ENCODE assay signal across 11 cellular contexts in genomic region chr16:2178321-2179106, GRCh38. TPM values are rescaled to one million over a fixed set of nuclear protein-coding genes. Genes with fewer than 3 reads are reported as not detected.
DNase-seq lines count a peak whose midpoint lies in the region; ATAC-seq and TF ChIP-seq lines count a peak whose summit lies in the region.
"Had no signal": no experiment of that assay in that cellular context is flagged by ENCODE, and none has a peak within 500 bp of the region (broad histone marks: within the 10 kb centered on the region; RNA-seq: fewer than 3 reads in every experiment).

No MANE protein-coding gene starts in this region.

- no peak overlapping the region for H3K56ac ChIP-seq in IMR-90 (ENCODE audit: extremely low read depth, insufficient read depth, low read length)

- no peak overlapping the region for H3K4me3 ChIP-seq in IMR-90 (ENCODE audit: insufficient read depth, low read depth, low read length)
- no peak overlapping the region for H3K4me3 ChIP-seq in osteoblast (ENCODE audit: insufficient read depth, low read length)
- H3K4me3 ChIP-seq: BLaER1 treated with 17β-estradiol and CSF1 and Interleukin-3, amounts not matched to agents 10 nM and 100 nM had no signal

- no peak for TF ChIP-seq POLR2A in IMR-90 (IDR thresholded peaks at IDR 0.05; ENCODE audit: low read depth, low read length)

- BruUV-seq in IMR-90 (replicated peaks; lab: Mats Ljungman, UMichigan): no TSS peak

- H3K18ac ChIP-seq in IMR-90 (ENCODE audit: low read depth, low read length): no peak overlapping the region

- H3K36me3 Mint-ChIP-seq in activated naive CD4-positive, alpha-beta T cell treated with anti-CD3 and anti-CD28 coated beads, Interleukin-2, amount 10 ng/mL, durations not matched to agents 7 days and 5 days: peaks cover 13% of the 10 kb centered on the region

- peak overlapping the region; percentile 73 for H3K27ac ChIP-seq in 22Rv1
- no peak overlapping the region for H3K27ac ChIP-seq in IMR-90 (ENCODE audit: insufficient read depth, low read length)
- no peak overlapping the region for H3K27ac ChIP-seq in osteoblast (ENCODE audit: low read depth, low read length)
- H3K27ac ChIP-seq: BLaER1 treated with 17β-estradiol and CSF1 and Interleukin-3, amounts not matched to agents 10 nM and 100 nM; parathyroid adenoma had no signal

- H2BK120ac ChIP-seq in IMR-90 (ENCODE audit: low read depth, low read length): no peak overlapping the region

- no peak overlapping the region for H3K4me2 ChIP-seq in IMR-90 (ENCODE audit: low read depth, low read length)
- no peak overlapping the region for H3K4me2 ChIP-seq in osteoblast (ENCODE audit: insufficient read depth, low read length)
- H3K4me2 ChIP-seq: BLaER1 treated with 17β-estradiol and CSF1 and Interleukin-3, amounts not matched to agents 10 nM and 100 nM had no signal

- TF ChIP-seq CTCF in 22Rv1 (IDR thresholded peaks at IDR 0.05) (0 out of 2 replicates have a peak, but pooled peaks have one; percentile 9), IMR-90 (conservative IDR thresholded peaks at IDR 0.05; ENCODE audit: low read depth, low read length) (no peak), osteoblast (IDR thresholded peaks at IDR 0.05; ENCODE audit: extremely low read depth, low read depth, low read length) (no peak)

- intact Hi-C loops in IMR-90 (cut with micrococcal nuclease): no loop called here

- POLR2A ChIA-PET in IMR-90 (lab: Charles Lee; ENCODE audit: unreplicated experiment): no interaction called here

- H4K20me1 ChIP-seq in IMR-90 (ENCODE audit: insufficient read depth, low read length): peaks cover 7% of the 10 kb centered on the region; the same call in 1 of the 2 replicates
- peaks cover 8% of the 10 kb centered on the region for H4K20me1 ChIP-seq in osteoblast (ENCODE audit: insufficient read depth, low read length)

- no peak overlapping the region for H2BK20ac ChIP-seq in IMR-90 (ENCODE audit: low read depth, low read length)

- H3K79me1 ChIP-seq in IMR-90 (ENCODE audit: low read depth in 1 of 2, low read length in 2 of 2): no peaks in the 10 kb centered on the region

- no peak overlapping the region for H3K14ac ChIP-seq in IMR-90 (replicated peaks; ENCODE audit: low read depth, low read length)

- H4K5ac ChIP-seq in IMR-90 (ENCODE audit: low read depth, low read length): no peak overlapping the region

- DNase-seq in IMR-90 (no peak), islet precursor cell (peak; percentile 66), COLO829 (ENCODE audit: low spot score) (no peak), osteoblast (ENCODE audit: insufficient read length, low spot score, missing footprints) (no peak), mesenteric fat pad (ENCODE audit: low spot score) (no peak), NOMO-1 (lab: John Stamatoyannopoulos, UW; ENCODE audit: unreplicated experiment in 2 of 2) (no peak)
- DNase-seq in activated naive CD4-positive, alpha-beta T cell treated with anti-CD3 and anti-CD28 coated beads, Interleukin-2, amount 10 ng/mL, durations not matched to agents 7 days and 5 days: peak; percentile 44

- no peak overlapping the region for H3K4ac ChIP-seq in IMR-90 (ENCODE audit: low read depth, low read length)

- H2AFZ ChIP-seq in IMR-90 (replicated peaks; ENCODE audit: low read length, poor library complexity) (no peak overlapping the region), osteoblast (ENCODE audit: low read length) (no peak overlapping the region)
- H2AFZ ChIP-seq: parathyroid adenoma had no signal

- no peak for TF ChIP-seq RAD21 in IMR-90 (IDR thresholded peaks at IDR 0.05; ENCODE audit: low read length)

- no peaks in the 10 kb centered on the region for H3K9me1 ChIP-seq in IMR-90 (ENCODE audit: insufficient read depth, low read length)

- no peak overlapping the region for H2BK5ac ChIP-seq in IMR-90 (ENCODE audit: low read depth, low read length, poor library complexity, severe bottlenecking)

- CTCF ChIA-PET in IMR-90 (lab: Yijun Ruan, JAX): no interaction called here
- CTCF ChIA-PET in activated naive CD4-positive, alpha-beta T cell treated with anti-CD3 and anti-CD28 coated beads, Interleukin-2, amount 10 ng/mL, durations not matched to agents 7 days and 5 days (lab: Charles Lee): no interaction called here

- no peaks in the 10 kb centered on the region for H3K27me3 ChIP-seq in IMR-90 (ENCODE audit: control insufficient read depth, insufficient read depth, low read length)
- H3K27me3 ChIP-seq in osteoblast (ENCODE audit: insufficient read depth, low read length): no peaks in the 10 kb centered on the region
- H3K27me3 ChIP-seq: BLaER1 treated with 17β-estradiol and CSF1 and Interleukin-3, amounts not matched to agents 10 nM and 100 nM had no signal

- H3K36me3 ChIP-seq in IMR-90 (ENCODE audit: control insufficient read depth, insufficient read depth, low read length) (peaks cover 40% of the 10 kb centered on the region), osteoblast (ENCODE audit: insufficient read depth, low read length) (peaks cover 37% of the 10 kb centered on the region)

- no peaks in the 10 kb centered on the region for H3K9me3 ChIP-seq in IMR-90 (ENCODE audit: control insufficient read depth, insufficient read depth, low read length)
- no peaks in the 10 kb centered on the region for H3K9me3 ChIP-seq in osteoblast (ENCODE audit: low read depth, low read length)

- H2AK9ac ChIP-seq in IMR-90 (replicated peaks; ENCODE audit: low read depth, low read length, poor library complexity): peak overlapping the region; percentile 28

- WGBS in IMR-90 (ENCODE audit: extremely low coverage in 2 of 2, insufficient read length in 1 of 2), 2 experiments: 60% methylated on average over 47 of the region's 106 CpGs; no CpG with 5 or more reads in 1 of the 2 experiments

- peak; percentile 74 for ATAC-seq in IMR-90 (ENCODE audit: low read depth)

- no peak overlapping the region for H3K9ac ChIP-seq in IMR-90 (ENCODE audit: low read depth, low read length)
- H3K9ac ChIP-seq: BLaER1 treated with 17β-estradiol and CSF1 and Interleukin-3, amounts not matched to agents 10 nM and 100 nM; parathyroid adenoma had no signal

- no peaks in the 10 kb centered on the region for H3K4me1 Mint-ChIP-seq in activated naive CD4-positive, alpha-beta T cell treated with anti-CD3 and anti-CD28 coated beads, Interleukin-2, amount 10 ng/mL, durations not matched to agents 7 days and 5 days

- in situ Hi-C loops in IMR-90 (cut with MboI; ENCODE audit: low sequenced_read_pairs): no loop called here

- dilution Hi-C loops in IMR-90 (cut with HindIII; ENCODE audit: low sequenced_read_pairs, unreplicated experiment): no loop called here

- no peak overlapping the region for H2AK5ac ChIP-seq in IMR-90 (ENCODE audit: low read depth, low read length)

- H3K4me3 Mint-ChIP-seq in activated naive CD4-positive, alpha-beta T cell treated with anti-CD3 and anti-CD28 coated beads, Interleukin-2, amount 10 ng/mL, durations not matched to agents 7 days and 5 days: no peak overlapping the region

- no peaks in the 10 kb centered on the region for H3K79me2 ChIP-seq in osteoblast (ENCODE audit: insufficient read depth, low read length)
- H3K79me2 ChIP-seq: parathyroid adenoma had no signal

- no peak overlapping the region for H3K27ac Mint-ChIP-seq in activated naive CD4-positive, alpha-beta T cell treated with anti-CD3 and anti-CD28 coated beads, Interleukin-2, amount 10 ng/mL, durations not matched to agents 7 days and 5 days

- H3K4me1 ChIP-seq in IMR-90 (ENCODE audit: control insufficient read depth, insufficient read depth, low read length): no peaks in the 10 kb centered on the region
- no peaks in the 10 kb centered on the region for H3K4me1 ChIP-seq in osteoblast (ENCODE audit: insufficient read depth, low read length)
- H3K4me1 ChIP-seq: parathyroid adenoma had no signal

- H3K27me3 Mint-ChIP-seq in activated naive CD4-positive, alpha-beta T cell treated with anti-CD3 and anti-CD28 coated beads, Interleukin-2, amount 10 ng/mL, durations not matched to agents 7 days and 5 days: no peaks in the 10 kb centered on the region

- H2BK15ac ChIP-seq in IMR-90 (ENCODE audit: low read depth, low read length): no peak overlapping the region

- H3K9me3 Mint-ChIP-seq in activated naive CD4-positive, alpha-beta T cell treated with anti-CD3 and anti-CD28 coated beads, Interleukin-2, amount 10 ng/mL, durations not matched to agents 7 days and 5 days: no peaks in the 10 kb centered on the region

- H4K91ac ChIP-seq in IMR-90 (ENCODE audit: insufficient read depth, low read depth, low read length): no peak overlapping the region

- H3K23ac ChIP-seq in IMR-90 (ENCODE audit: low read depth, low read length): no peak overlapping the region

- no peak overlapping the region for H4K8ac ChIP-seq in IMR-90 (ENCODE audit: low read depth in 2 of 2, low read length in 2 of 2)

TF ChIP-seq in IMR-90, 13 proteins besides CTCF, POLR2A, EP300 and RAD21 (continues in another document):
- no peak for TF ChIP-seq NFE2L2 (IDR thresholded peaks at IDR 0.05; ENCODE audit: low read depth, low read length)
- TF ChIP-seq RFX5 (IDR thresholded peaks at IDR 0.05; ENCODE audit: low read depth, low read length): no peak

RNA-seq across cellular contexts. Expression of gene CASKIN1, which starts 17.9 kb away (rescaled TPM):
- total RNA-seq in IMR-90 (2012; rRNA removed) (not detected in 2 replicates), osteoblast (not detected in 2 replicates), mesenteric fat pad (0.06 TPM)
- 0.05 and 0.06 TPM in 2 replicates for polyA plus RNA-seq in IMR-90 (2012; rRNA removed)
- 0.05 and 0.09 TPM in 2 replicates for polyA plus RNA-seq in IMR-90 (2012; cell fraction: cytosol; rRNA removed)
- 0.76 and 1.1 TPM in 2 replicates for polyA plus RNA-seq in IMR-90 (2012; cell fraction: nucleus; rRNA removed; ENCODE audit: low replicate concordance)
- total RNA-seq: RPMI7951 had no signal

RNA-seq across cellular contexts. Expression of gene TRAF7, which starts 22.9 kb away (rescaled TPM):
- total RNA-seq in IMR-90 (2012; rRNA removed) (26.4 and 29.6 TPM in 2 replicates), osteoblast (49.5 and 56.1 TPM in 2 replicates), mesenteric fat pad (63.5 TPM)
- polyA plus RNA-seq in IMR-90 (2012; rRNA removed): 52.6 and 55.1 TPM in 2 replicates
- 37.0 and 60.8 TPM in 2 replicates for polyA plus RNA-seq in IMR-90 (2012; cell fraction: cytosol; rRNA removed)
- polyA plus RNA-seq in IMR-90 (2012; cell fraction: nucleus; rRNA removed; ENCODE audit: low replicate concordance): 79.2 and 173 TPM in 2 replicates

RNA-seq across cellular contexts. Expression of gene MLST8, which starts 26.7 kb away (rescaled TPM):
- total RNA-seq in IMR-90 (2012; rRNA removed): 34.4 and 50.3 TPM in 2 replicates
- 93.7 and 94.1 TPM in 2 replicates for polyA plus RNA-seq in IMR-90 (2012; rRNA removed)
- polyA plus RNA-seq in IMR-90 (2012; cell fraction: cytosol; rRNA removed): 56.2 and 108 TPM in 2 replicates
- polyA plus RNA-seq in IMR-90 (2012; cell fraction: nucleus; rRNA removed; ENCODE audit: low replicate concordance): 97.5 and 242 TPM in 2 replicates
- total RNA-seq in osteoblast: 30.8 and 44.2 TPM in 2 replicates
- 21.9 TPM for total RNA-seq in mesenteric fat pad

RNA-seq across cellular contexts. Expression of gene RAB26, which starts 30.1 kb away (rescaled TPM):
- total RNA-seq in IMR-90 (2012; rRNA removed): 1.1 TPM in 2 replicates
- 4.5 and 4.8 TPM in 2 replicates for polyA plus RNA-seq in IMR-90 (2012; rRNA removed)
- polyA plus RNA-seq in IMR-90 (2012; cell fraction: cytosol; rRNA removed): 2.8 and 4.9 TPM in 2 replicates
- polyA plus RNA-seq in IMR-90 (2012; cell fraction: nucleus; rRNA removed; ENCODE audit: low replicate concordance): 33.0 and 40.5 TPM in 2 replicates
- 0.36 and 0.59 TPM in 2 replicates for total RNA-seq in osteoblast
- total RNA-seq in mesenteric fat pad: not detected

RNA-seq across cellular contexts. Expression of gene BRICD5, which starts 32.1 kb away (rescaled TPM):
- 0.18 and 0.28 TPM in 2 replicates for total RNA-seq in IMR-90 (2012; rRNA removed)
- 0.94 and 1.5 TPM in 2 replicates for polyA plus RNA-seq in IMR-90 (2012; rRNA removed)
- 0.55 and 0.76 TPM in 2 replicates for polyA plus RNA-seq in IMR-90 (2012; cell fraction: cytosol; rRNA removed)
- polyA plus RNA-seq in IMR-90 (2012; cell fraction: nucleus; rRNA removed; ENCODE audit: low replicate concordance): 13.2 and 32.1 TPM in 2 replicates
- 1.5 and 2.5 TPM in 2 replicates for total RNA-seq in osteoblast
- total RNA-seq in mesenteric fat pad: 2.9 TPM

Comparison
In these comparisons a context has a peak if more than half of its experiments do, and no peak if none do; other contexts are left out.
1. DNase-seq: peak in activated naive CD4-positive, alpha-beta T cell treated with anti-CD3 and anti-CD28 coated beads, Interleukin-2, amount 10 ng/mL, durations not matched to agents 7 days and 5 days (single experiment) and islet precursor cell (single experiment); none in IMR-90 (single experiment), COLO829 (single experiment), osteoblast (single experiment), mesenteric fat pad (single experiment) and NOMO-1 (0 of 2).